Comparison of ENCODE assay signal across 1 cellular context in the genomic region with DNA sequence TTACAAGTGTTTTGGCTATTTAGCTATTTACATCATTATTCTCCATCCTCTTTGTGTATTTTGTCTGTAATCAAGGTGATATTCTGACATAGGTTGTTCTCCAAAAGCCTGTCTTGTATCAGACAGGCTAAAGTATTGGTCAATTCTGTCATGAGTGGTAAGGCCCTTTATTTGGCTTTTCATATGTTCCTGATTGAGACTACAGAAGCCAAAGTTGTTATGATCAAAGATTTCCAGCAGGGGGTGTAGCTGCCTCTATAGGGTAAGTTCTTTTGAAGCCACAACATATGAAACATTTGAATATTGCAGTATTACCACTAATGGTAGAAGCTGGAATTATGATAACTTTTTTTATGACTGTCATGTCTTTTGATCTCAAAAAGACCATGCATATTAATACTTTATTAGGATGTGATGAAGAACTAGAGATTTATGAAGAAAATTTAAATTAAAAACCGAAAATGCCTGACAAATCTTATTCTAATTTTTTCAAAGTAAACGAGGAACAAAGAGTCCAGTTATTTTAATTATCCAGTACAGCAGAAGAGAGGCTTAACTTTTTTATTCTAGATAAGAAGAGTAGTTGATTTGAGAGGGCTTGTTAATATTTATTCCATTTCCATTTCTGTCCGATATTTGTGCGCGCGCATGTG.
TF ChIP-seq lines count a peak whose summit lies in the region.

No MANE protein-coding gene starts in this region.

TF ChIP-seq in HepG2, 621 proteins besides CTCF, POLR2A, EP300 and RAD21 (continued from another document and continues in another):
- TF ChIP-seq, protein P1, sequence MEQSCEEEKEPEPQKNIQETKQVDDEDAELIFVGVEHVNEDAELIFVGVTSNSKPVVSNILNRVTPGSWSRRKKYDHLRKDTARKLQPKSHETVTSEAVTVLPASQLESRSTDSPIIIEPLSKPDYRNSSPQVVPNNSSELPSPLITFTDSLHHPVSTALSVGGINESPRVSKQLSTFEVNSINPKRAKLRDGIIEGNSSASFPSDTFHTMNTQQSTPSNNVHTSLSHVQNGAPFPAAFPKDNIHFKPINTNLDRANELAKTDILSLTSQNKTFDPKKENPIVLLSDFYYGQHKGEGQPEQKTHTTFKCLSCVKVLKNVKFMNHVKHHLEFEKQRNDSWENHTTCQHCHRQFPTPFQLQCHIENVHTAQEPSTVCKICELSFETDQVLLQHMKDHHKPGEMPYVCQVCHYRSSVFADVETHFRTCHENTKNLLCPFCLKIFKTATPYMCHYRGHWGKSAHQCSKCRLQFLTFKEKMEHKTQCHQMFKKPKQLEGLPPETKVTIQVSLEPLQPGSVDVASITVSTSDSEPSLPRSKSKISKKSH (CRISPR knock-in tag; IDR thresholded peaks at IDR 0.05; ENCODE audit: borderline replicate concordance), result no peak
- TF ChIP-seq, protein P2, sequence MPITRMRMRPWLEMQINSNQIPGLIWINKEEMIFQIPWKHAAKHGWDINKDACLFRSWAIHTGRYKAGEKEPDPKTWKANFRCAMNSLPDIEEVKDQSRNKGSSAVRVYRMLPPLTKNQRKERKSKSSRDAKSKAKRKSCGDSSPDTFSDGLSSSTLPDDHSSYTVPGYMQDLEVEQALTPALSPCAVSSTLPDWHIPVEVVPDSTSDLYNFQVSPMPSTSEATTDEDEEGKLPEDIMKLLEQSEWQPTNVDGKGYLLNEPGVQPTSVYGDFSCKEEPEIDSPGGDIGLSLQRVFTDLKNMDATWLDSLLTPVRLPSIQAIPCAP (CRISPR knock-in tag; IDR thresholded peaks at IDR 0.05; ENCODE audit: low read depth), result no peak
- TF ChIP-seq ZNF790 (CRISPR knock-in tag; IDR thresholded peaks at IDR 0.05; ENCODE audit: borderline replicate concordance) (no peak), RFXANK (CRISPR knock-in tag; IDR thresholded peaks at IDR 0.05) (peak; percentile 66; the same call in 1 of the 2 replicates), ZNF101 (CRISPR knock-in tag; IDR thresholded peaks at IDR 0.05; ENCODE audit: borderline replicate concordance, low read depth) (no peak), NR2C2 (CRISPR knock-in tag; IDR thresholded peaks at IDR 0.05; ENCODE audit: borderline replicate concordance) (no peak), ZNF468 (CRISPR knock-in tag; IDR thresholded peaks at IDR 0.05) (no peak), SP5 (CRISPR knock-in tag; IDR thresholded peaks at IDR 0.05; ENCODE audit: borderline replicate concordance, low read depth) (0 out of 2 replicates have a peak, but pooled peaks have one; percentile 32), RARA (CRISPR knock-in tag; IDR thresholded peaks at IDR 0.05) (peak; percentile 5; the same call in 1 of the 2 replicates), ZNF382 (CRISPR knock-in tag; IDR thresholded peaks at IDR 0.05; ENCODE audit: borderline replicate concordance) (no peak), ZNF367 (CRISPR knock-in tag; IDR thresholded peaks at IDR 0.05; ENCODE audit: borderline replicate concordance) (no peak), ZSCAN9 (CRISPR knock-in tag; IDR thresholded peaks at IDR 0.05; ENCODE audit: borderline replicate concordance) (peak; percentile 59; the same call in 1 of the 2 replicates), ZNF678 (CRISPR knock-in tag; IDR thresholded peaks at IDR 0.05) (no peak), ARID2 (CRISPR knock-in tag; IDR thresholded peaks at IDR 0.05; ENCODE audit: borderline replicate concordance) (no peak), ZNF652 (CRISPR knock-in tag; IDR thresholded peaks at IDR 0.05; ENCODE audit: borderline replicate concordance, low read depth) (no peak; the same call in 1 of the 2 replicates), ELF1 (CRISPR knock-in tag; IDR thresholded peaks at IDR 0.05) (no peak), ZNF75D (CRISPR knock-in tag; IDR thresholded peaks at IDR 0.05; ENCODE audit: borderline replicate concordance) (no peak), SMYD3 (CRISPR knock-in tag; IDR thresholded peaks at IDR 0.05) (no peak), IRF2 (CRISPR knock-in tag; IDR thresholded peaks at IDR 0.05) (peak; percentile 52; the same call in 1 of the 2 replicates), ATRX (CRISPR knock-in tag; IDR thresholded peaks at IDR 0.05; ENCODE audit: borderline replicate concordance) (no peak), TAF15 (IDR thresholded peaks at IDR 0.05; ENCODE audit: low read depth, low read length, poor library complexity, severe bottlenecking) (no peak), GABPB1 (CRISPR knock-in tag; IDR thresholded peaks at IDR 0.05) (no peak), ZNF660 (CRISPR knock-in tag; IDR thresholded peaks at IDR 0.05; ENCODE audit: borderline replicate concordance, low read depth) (no peak), SOX13 (IDR thresholded peaks at IDR 0.05) (no peak), SOX13 (CRISPR knock-in tag; conservative IDR thresholded peaks at IDR 0.05 in 1 of 2, IDR thresholded peaks at IDR 0.05 in 1 of 2) (0 out of 4 replicates have a peak, but pooled peaks of 1 of the 2 experiments have one; percentile 6), FOXA1 (IDR thresholded peaks at IDR 0.05) (no peak), FOXA1 (CRISPR knock-in tag; IDR thresholded peaks at IDR 0.05) (no peak), MAFF (IDR thresholded peaks at IDR 0.05; ENCODE audit: low read depth, low read length) (no peak), MZF1 (CRISPR knock-in tag; IDR thresholded peaks at IDR 0.05; ENCODE audit: borderline replicate concordance) (no peak), CBX2 (IDR thresholded peaks at IDR 0.05; ENCODE audit: low read depth, low read length) (no peak), CBX2 (CRISPR knock-in tag; IDR thresholded peaks at IDR 0.05; ENCODE audit: low read depth) (no peak), ZBTB42 (CRISPR knock-in tag; IDR thresholded peaks at IDR 0.05) (no peak), ZFP82 (CRISPR knock-in tag; IDR thresholded peaks at IDR 0.05; ENCODE audit: borderline replicate concordance) (no peak), POLR2AphosphoS2 (IDR thresholded peaks at IDR 0.05; ENCODE audit: low read depth, low read length) (no peak), SOX5 (CRISPR knock-in tag; IDR thresholded peaks at IDR 0.05; ENCODE audit: borderline replicate concordance) (0 out of 2 replicates have a peak, but pooled peaks have one; percentile 57), SCMH1 (CRISPR knock-in tag; IDR thresholded peaks at IDR 0.05; ENCODE audit: borderline replicate concordance) (no peak), SNRNP70 (IDR thresholded peaks at IDR 0.05; ENCODE audit: low read depth, low read length) (no peak), ZNF20 (CRISPR knock-in tag; IDR thresholded peaks at IDR 0.05) (no peak), RCOR2 (CRISPR knock-in tag; IDR thresholded peaks at IDR 0.05) (no peak; the same call in 1 of the 2 replicates), ZFP1 (CRISPR knock-in tag; IDR thresholded peaks at IDR 0.05) (0 out of 2 replicates have a peak, but pooled peaks have one; percentile 46), ZNF10 (CRISPR knock-in tag; IDR thresholded peaks at IDR 0.05; ENCODE audit: borderline replicate concordance, low read depth) (no peak), ZNF879 (CRISPR knock-in tag; IDR thresholded peaks at IDR 0.05) (no peak), MATR3 (CRISPR knock-in tag; IDR thresholded peaks at IDR 0.05) (no peak), ZSCAN21 (CRISPR knock-in tag; IDR thresholded peaks at IDR 0.05; ENCODE audit: borderline replicate concordance) (no peak), GTF3A (CRISPR knock-in tag; conservative IDR thresholded peaks at IDR 0.05) (no peak), ATF7-NPFF (CRISPR knock-in tag; IDR thresholded peaks at IDR 0.05; ENCODE audit: low read depth) (no peak), ZNF235 (CRISPR knock-in tag; IDR thresholded peaks at IDR 0.05; ENCODE audit: borderline replicate concordance) (no peak), ZC3H4 (CRISPR knock-in tag; IDR thresholded peaks at IDR 0.05; ENCODE audit: borderline replicate concordance) (no peak), ZNF431 (CRISPR knock-in tag; IDR thresholded peaks at IDR 0.05; ENCODE audit: borderline replicate concordance, low read depth) (no peak)
- TF ChIP-seq, protein P3, sequence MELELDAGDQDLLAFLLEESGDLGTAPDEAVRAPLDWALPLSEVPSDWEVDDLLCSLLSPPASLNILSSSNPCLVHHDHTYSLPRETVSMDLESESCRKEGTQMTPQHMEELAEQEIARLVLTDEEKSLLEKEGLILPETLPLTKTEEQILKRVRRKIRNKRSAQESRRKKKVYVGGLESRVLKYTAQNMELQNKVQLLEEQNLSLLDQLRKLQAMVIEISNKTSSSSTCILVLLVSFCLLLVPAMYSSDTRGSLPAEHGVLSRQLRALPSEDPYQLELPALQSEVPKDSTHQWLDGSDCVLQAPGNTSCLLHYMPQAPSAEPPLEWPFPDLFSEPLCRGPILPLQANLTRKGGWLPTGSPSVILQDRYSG (CRISPR knock-in tag; IDR thresholded peaks at IDR 0.05), result no peak
- TF ChIP-seq, protein P4, sequence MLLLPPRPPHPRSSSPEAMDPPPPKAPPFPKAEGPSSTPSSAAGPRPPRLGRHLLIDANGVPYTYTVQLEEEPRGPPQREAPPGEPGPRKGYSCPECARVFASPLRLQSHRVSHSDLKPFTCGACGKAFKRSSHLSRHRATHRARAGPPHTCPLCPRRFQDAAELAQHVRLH (CRISPR knock-in tag; IDR thresholded peaks at IDR 0.05; ENCODE audit: borderline replicate concordance, low read depth), result no peak
- TF ChIP-seq, protein P5, sequence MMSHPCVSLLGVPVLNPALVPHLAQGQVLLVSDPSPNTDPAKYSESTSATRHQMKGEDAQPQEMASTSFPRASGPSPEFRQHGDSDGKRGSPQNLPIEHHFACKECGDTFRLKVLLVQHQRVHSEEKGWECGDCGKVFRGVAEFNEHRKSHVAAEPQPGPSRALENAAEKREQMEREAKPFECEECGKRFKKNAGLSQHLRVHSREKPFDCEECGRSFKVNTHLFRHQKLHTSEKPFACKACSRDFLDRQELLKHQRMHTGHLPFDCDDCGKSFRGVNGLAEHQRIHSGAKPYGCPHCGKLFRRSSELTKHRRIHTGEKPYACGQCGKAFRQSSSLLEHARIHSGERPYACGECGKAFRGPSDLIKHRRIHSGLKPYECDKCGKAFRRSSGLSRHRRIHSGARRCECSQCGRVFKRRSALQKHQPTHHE (CRISPR knock-in tag; IDR thresholded peaks at IDR 0.05; ENCODE audit: borderline replicate concordance), result no peak
- TF ChIP-seq, protein P6, sequence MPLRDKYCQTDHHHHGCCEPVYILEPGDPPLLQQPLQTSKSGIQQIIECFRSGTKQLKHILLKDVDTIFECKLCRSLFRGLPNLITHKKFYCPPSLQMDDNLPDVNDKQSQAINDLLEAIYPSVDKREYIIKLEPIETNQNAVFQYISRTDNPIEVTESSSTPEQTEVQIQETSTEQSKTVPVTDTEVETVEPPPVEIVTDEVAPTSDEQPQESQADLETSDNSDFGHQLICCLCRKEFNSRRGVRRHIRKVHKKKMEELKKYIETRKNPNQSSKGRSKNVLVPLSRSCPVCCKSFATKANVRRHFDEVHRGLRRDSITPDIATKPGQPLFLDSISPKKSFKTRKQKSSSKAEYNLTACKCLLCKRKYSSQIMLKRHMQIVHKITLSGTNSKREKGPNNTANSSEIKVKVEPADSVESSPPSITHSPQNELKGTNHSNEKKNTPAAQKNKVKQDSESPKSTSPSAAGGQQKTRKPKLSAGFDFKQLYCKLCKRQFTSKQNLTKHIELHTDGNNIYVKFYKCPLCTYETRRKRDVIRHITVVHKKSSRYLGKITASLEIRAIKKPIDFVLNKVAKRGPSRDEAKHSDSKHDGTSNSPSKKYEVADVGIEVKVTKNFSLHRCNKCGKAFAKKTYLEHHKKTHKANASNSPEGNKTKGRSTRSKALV (CRISPR knock-in tag; IDR thresholded peaks at IDR 0.05), result peak; percentile 54; the same call in 1 of the 2 replicates
- TF ChIP-seq, protein P7, sequence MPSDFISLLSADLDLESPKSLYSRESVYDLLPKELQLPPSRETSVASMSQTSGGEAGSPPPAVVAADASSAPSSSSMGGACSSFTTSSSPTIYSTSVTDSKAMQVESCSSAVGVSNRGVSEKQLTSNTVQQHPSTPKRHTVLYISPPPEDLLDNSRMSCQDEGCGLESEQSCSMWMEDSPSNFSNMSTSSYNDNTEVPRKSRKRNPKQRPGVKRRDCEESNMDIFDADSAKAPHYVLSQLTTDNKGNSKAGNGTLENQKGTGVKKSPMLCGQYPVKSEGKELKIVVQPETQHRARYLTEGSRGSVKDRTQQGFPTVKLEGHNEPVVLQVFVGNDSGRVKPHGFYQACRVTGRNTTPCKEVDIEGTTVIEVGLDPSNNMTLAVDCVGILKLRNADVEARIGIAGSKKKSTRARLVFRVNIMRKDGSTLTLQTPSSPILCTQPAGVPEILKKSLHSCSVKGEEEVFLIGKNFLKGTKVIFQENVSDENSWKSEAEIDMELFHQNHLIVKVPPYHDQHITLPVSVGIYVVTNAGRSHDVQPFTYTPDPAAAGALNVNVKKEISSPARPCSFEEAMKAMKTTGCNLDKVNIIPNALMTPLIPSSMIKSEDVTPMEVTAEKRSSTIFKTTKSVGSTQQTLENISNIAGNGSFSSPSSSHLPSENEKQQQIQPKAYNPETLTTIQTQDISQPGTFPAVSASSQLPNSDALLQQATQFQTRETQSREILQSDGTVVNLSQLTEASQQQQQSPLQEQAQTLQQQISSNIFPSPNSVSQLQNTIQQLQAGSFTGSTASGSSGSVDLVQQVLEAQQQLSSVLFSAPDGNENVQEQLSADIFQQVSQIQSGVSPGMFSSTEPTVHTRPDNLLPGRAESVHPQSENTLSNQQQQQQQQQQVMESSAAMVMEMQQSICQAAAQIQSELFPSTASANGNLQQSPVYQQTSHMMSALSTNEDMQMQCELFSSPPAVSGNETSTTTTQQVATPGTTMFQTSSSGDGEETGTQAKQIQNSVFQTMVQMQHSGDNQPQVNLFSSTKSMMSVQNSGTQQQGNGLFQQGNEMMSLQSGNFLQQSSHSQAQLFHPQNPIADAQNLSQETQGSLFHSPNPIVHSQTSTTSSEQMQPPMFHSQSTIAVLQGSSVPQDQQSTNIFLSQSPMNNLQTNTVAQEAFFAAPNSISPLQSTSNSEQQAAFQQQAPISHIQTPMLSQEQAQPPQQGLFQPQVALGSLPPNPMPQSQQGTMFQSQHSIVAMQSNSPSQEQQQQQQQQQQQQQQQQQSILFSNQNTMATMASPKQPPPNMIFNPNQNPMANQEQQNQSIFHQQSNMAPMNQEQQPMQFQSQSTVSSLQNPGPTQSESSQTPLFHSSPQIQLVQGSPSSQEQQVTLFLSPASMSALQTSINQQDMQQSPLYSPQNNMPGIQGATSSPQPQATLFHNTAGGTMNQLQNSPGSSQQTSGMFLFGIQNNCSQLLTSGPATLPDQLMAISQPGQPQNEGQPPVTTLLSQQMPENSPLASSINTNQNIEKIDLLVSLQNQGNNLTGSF (CRISPR knock-in tag; IDR thresholded peaks at IDR 0.05), result no peak
- TF ChIP-seq, protein P8, sequence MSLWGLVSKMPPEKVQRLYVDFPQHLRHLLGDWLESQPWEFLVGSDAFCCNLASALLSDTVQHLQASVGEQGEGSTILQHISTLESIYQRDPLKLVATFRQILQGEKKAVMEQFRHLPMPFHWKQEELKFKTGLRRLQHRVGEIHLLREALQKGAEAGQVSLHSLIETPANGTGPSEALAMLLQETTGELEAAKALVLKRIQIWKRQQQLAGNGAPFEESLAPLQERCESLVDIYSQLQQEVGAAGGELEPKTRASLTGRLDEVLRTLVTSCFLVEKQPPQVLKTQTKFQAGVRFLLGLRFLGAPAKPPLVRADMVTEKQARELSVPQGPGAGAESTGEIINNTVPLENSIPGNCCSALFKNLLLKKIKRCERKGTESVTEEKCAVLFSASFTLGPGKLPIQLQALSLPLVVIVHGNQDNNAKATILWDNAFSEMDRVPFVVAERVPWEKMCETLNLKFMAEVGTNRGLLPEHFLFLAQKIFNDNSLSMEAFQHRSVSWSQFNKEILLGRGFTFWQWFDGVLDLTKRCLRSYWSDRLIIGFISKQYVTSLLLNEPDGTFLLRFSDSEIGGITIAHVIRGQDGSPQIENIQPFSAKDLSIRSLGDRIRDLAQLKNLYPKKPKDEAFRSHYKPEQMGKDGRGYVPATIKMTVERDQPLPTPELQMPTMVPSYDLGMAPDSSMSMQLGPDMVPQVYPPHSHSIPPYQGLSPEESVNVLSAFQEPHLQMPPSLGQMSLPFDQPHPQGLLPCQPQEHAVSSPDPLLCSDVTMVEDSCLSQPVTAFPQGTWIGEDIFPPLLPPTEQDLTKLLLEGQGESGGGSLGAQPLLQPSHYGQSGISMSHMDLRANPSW (CRISPR knock-in tag; IDR thresholded peaks at IDR 0.05; ENCODE audit: borderline replicate concordance), result no peak
